In the genomic region with DNA sequence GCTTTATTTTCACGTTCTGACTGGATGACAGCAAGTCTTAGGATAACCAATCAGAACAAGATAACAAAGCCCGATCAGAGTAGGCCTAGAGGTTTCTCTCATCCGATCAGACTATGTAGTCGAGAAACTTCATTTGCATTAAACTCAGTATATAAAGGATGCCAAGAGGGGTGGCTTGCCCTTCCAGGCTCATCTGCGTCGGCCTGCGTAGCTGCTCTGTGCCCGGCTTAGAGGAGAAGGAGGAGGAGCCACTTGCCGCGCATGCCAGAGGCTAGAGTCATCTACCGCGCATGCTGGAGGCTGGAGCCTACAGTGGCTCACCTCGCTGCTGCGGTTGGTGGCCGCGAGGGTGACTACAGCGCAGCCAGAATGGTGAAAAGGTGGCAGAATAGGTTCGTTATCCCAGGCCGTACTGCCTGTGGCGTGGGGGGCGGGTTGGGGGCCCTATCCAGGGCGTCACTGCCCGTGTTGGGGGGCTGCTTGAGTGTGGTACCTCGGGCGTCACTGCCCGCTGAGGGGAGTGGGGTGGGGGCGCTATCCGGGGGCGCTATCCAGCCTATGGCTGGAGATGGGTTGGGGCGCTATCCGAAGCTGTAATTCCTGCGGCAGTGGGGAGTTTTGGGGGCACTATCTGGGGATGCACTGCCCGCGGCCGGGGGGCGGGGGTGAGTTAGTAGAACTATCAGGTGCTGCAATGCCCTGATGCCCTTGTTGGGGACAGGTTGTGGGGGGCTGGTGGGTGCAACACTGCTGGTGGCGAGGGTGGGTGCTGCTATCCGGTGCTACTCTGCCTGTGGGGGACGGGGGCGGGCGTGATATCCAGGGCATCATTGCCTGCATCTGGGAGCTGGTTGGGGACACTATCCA, we compare ENCODE assay signal across 8 cellular contexts. TPM values are rescaled to one million over a fixed set of nuclear protein-coding genes. Genes with fewer than 3 reads are reported as not detected.
A peak's percentile ranks its signal among the peaks of the same experiment; 100 is the strongest.
DNase-seq lines count a peak whose midpoint lies in the region; ATAC-seq and TF ChIP-seq lines count a peak whose summit lies in the region.

Gene RFPL2 (minus strand): TSS at position 218 of the 867 bp plus-strand sequence. CDS start 2,622 bp downstream, outside the sequence.

- peak in 1 of 2 experiments; percentile 30; a peak in 2 of 4 replicates for TF ChIP-seq CTCF in GM23338 (conservative IDR thresholded peaks at IDR 0.05; ENCODE audit: low read depth in 2 of 2)
- no peak for TF ChIP-seq CTCF in smooth muscle cell (IDR thresholded peaks at IDR 0.05; ENCODE audit: borderline replicate concordance, insufficient read depth, poor library complexity, severe bottlenecking)
- TF ChIP-seq CTCF in GM20000 (IDR thresholded peaks at IDR 0.05; ENCODE audit: extremely low read depth, missing control alignments), result no peak

- H2AFZ ChIP-seq in GM23338, result peak within 1 kb of the TSS; percentile 69
- peak within 1 kb of the TSS; percentile 59 for H2AFZ ChIP-seq in smooth muscle cell (ENCODE audit: low read depth)

- H3K27ac ChIP-seq in GM23338 (ENCODE audit: low read depth), result no peak within 1 kb of the TSS
- H3K27ac ChIP-seq in smooth muscle cell (ENCODE audit: low read depth), result no peak within 1 kb of the TSS
- no peak within 1 kb of the TSS for H3K27ac ChIP-seq in aorta (ENCODE audit: low read depth in 1 of 2, low read length in 2 of 2)

- no peaks in the 10 kb centered on the region for H4K20me1 ChIP-seq in GM23338 (replicated peaks; ENCODE audit: insufficient read depth)
- H4K20me1 ChIP-seq in smooth muscle cell (ENCODE audit: low read depth), result no peaks in the 10 kb centered on the region

- ATAC-seq in GM23338, result peak; percentile 74
- no peak for ATAC-seq in HG02870 (IDR thresholded peaks at IDR 0.05; ENCODE audit: unreplicated experiment)
- ATAC-seq in aorta (ENCODE audit: low FRiP score), result no peak

- peak within 1 kb of the TSS; percentile 73 for H3K4me3 Mint-ChIP-seq in GM23338

- H3K36me3 Mint-ChIP-seq in GM23338 (ENCODE audit: low read depth), result peaks cover 12% of the 10 kb centered on the region

- H3F3A ChIP-seq in GM23338 (replicated peaks; ENCODE audit: low read depth) (no peaks in the 10 kb centered on the region), smooth muscle cell (ENCODE audit: low read depth) (no peaks in the 10 kb centered on the region)

- H3K4me2 ChIP-seq in GM23338 (peak within 1 kb of the TSS; percentile 76), smooth muscle cell (peak within 1 kb of the TSS; percentile 82)

- peaks cover 54% of the 10 kb centered on the region for H3K4me1 Mint-ChIP-seq in GM23338

- peaks cover 61% of the 10 kb centered on the region for H3K27me3 Mint-ChIP-seq in GM23338 (ENCODE audit: insufficient read depth, low read depth, poor library complexity)

- no peak within 1 kb of the TSS for H3K27ac Mint-ChIP-seq in GM23338

- H3K36me3 ChIP-seq in GM23338 (ENCODE audit: insufficient read depth), result no peaks in the 10 kb centered on the region
- H3K36me3 ChIP-seq in smooth muscle cell (ENCODE audit: low read depth), result no peaks in the 10 kb centered on the region
- no peaks in the 10 kb centered on the region for H3K36me3 ChIP-seq in aorta (ENCODE audit: control insufficient read depth in 1 of 2, insufficient read depth in 2 of 2, low read length in 1 of 2)

- H3K9ac ChIP-seq in smooth muscle cell (ENCODE audit: low read depth), result no peak within 1 kb of the TSS

- 10% methylated on average over 22 of the region's 41 CpGs for WGBS in smooth muscle cell (ENCODE audit: low lambda C conversion rate)
- WGBS in aorta, 2 donors, result 64 to 79% methylated on average over 41 of the region's 41 CpGs

- intact Hi-C loops in aorta (cut with DNase I), result loop anchor here in 1 of 2 donors (5.0 kb wide), 1 partner anchor 37 kb away; no protein-coding TSS in a partner anchor

- DNase-seq in GM23338 (ENCODE audit: low spot score), result peak; percentile 92
- peak; percentile 69 for DNase-seq in NCI-H460 (ENCODE audit: extremely low read depth, low read depth)
- peak; percentile 5 for DNase-seq in amniotic epithelial cell (ENCODE audit: low read depth)
- DNase-seq in iPS DF 4.7 (ENCODE audit: extremely low read depth, low spot score), result peak; percentile 51
- DNase-seq in smooth muscle cell (lab: John Stamatoyannopoulos, UW; ENCODE audit: unreplicated experiment), result peak; percentile 17
- DNase-seq in aorta, result no peak
- no peak for DNase-seq in GM20000 (ENCODE audit: low spot score)

- peaks cover 6% of the 10 kb centered on the region; the same call in 2 of the 3 replicates for H3K9me3 Mint-ChIP-seq in GM23338

- H3K4me3 ChIP-seq in GM23338 (peak within 1 kb of the TSS; percentile 56), smooth muscle cell (peak within 1 kb of the TSS; percentile 46), aorta (ENCODE audit: low read length in 2 of 2) (no peak within 1 kb of the TSS)

- peaks cover 14% of the 10 kb centered on the region; the same call in 1 of the 2 replicates for H3K4me1 ChIP-seq in GM23338 (ENCODE audit: insufficient read depth)
- peaks cover 7% of the 10 kb centered on the region for H3K4me1 ChIP-seq in smooth muscle cell (ENCODE audit: low read depth)
- H3K4me1 ChIP-seq in aorta (ENCODE audit: control insufficient read depth in 1 of 2, insufficient read depth in 2 of 2, low read length in 2 of 2), result no peaks in the 10 kb centered on the region

- H3K79me2 ChIP-seq in GM23338 (replicated peaks; ENCODE audit: insufficient read depth), result no peaks in the 10 kb centered on the region
- no peaks in the 10 kb centered on the region for H3K79me2 ChIP-seq in smooth muscle cell (ENCODE audit: low read depth)

- H3K27me3 ChIP-seq in GM23338 (ENCODE audit: insufficient read depth), result peaks cover 57% of the 10 kb centered on the region
- H3K27me3 ChIP-seq in smooth muscle cell (ENCODE audit: low read depth), result peaks cover 43% of the 10 kb centered on the region
- no peaks in the 10 kb centered on the region for H3K27me3 ChIP-seq in aorta (ENCODE audit: control insufficient read depth in 1 of 2, insufficient read depth in 2 of 2, low read length in 1 of 2)

- H3K9me3 ChIP-seq in smooth muscle cell (replicated peaks; ENCODE audit: low read depth), result no peaks in the 10 kb centered on the region
- H3K9me3 ChIP-seq in aorta (ENCODE audit: control insufficient read depth, low read length), result no peaks in the 10 kb centered on the region

- no peaks in the 10 kb centered on the region for H3K9me2 ChIP-seq in GM23338 (ENCODE audit: insufficient read depth)

RNA-seq across cellular contexts. Expression of gene RFPL2, which starts in this region (rescaled TPM):
- 1.3 TPM in 1 of 2 replicates, not detected in the other for total RNA-seq in GM23338 (2014; rRNA removed; shearing (Covaris generic))
- polyA plus RNA-seq in GM23338 (2016; fragmentation: Nextera tagmentation; extraction: Ambion mirVana), result 0.40 and 0.45 TPM in 2 replicates
- 0.30 and 0.63 TPM in 2 replicates for total RNA-seq in NCI-H460 (2014; rRNA removed; shearing (Covaris generic))
- 0.12 TPM in 1 of 2 replicates, not detected in the other for polyA plus RNA-seq in NCI-H460 (2014; cell fraction: nucleus; rRNA removed)
- total RNA-seq in smooth muscle cell, result not detected in 2 replicates
- not detected in 2 replicates for polyA plus RNA-seq in smooth muscle cell
- total RNA-seq in aorta, result not detected
- not detected for polyA plus RNA-seq in aorta

Comparison
In these comparisons a context has a peak if more than half of its experiments do, and no peak if none do; other contexts are left out.
1. Peak in DNase-seq in NCI-H460; RNA of the gene not detected or under 1 TPM.
2. Peak in DNase-seq, H3K4me3 ChIP-seq and H3K4me2 ChIP-seq in smooth muscle cell; RNA of the gene not detected or under 1 TPM.
3. DNase-seq: peak in GM23338 (single experiment), amniotic epithelial cell (single experiment) and iPS DF 4.7 (single experiment); none in aorta (0 of 2) and GM20000 (single experiment).